In genomic region chr5:154193176-154193575, GRCh38 we compare ENCODE assay signal across 15 cellular contexts. TPM values are rescaled to one million over a fixed set of nuclear protein-coding genes. Genes with fewer than 3 reads are reported as not detected.
DNase-seq lines count a peak whose midpoint lies in the region; ATAC-seq and TF ChIP-seq lines count a peak whose summit lies in the region.
"Had no signal": no experiment of that assay in that cellular context is flagged by ENCODE, and none has a peak within 500 bp of the region (broad histone marks: within the 10 kb centered on the region; RNA-seq: fewer than 3 reads in every experiment).

No MANE protein-coding gene starts in this region.

- H3K27me3 ChIP-seq in rectal smooth muscle tissue (ENCODE audit: control insufficient read depth, insufficient read depth, low read length): no peaks in the 10 kb centered on the region

- no peak overlapping the region for H3K4me3 ChIP-seq in rectal smooth muscle tissue (ENCODE audit: low read length)
- H3K4me3 ChIP-seq: lung had no signal

- H3K9ac ChIP-seq in rectal smooth muscle tissue (ENCODE audit: low read length): no peak overlapping the region

- peaks cover 46% of the 10 kb centered on the region for H3K27me3 Mint-ChIP-seq in brain

- in situ Hi-C loops in G401 (cut with HindIII; ENCODE audit: low sequenced_read_pairs): no loop called here

- ATAC-seq in HG03139 (IDR thresholded peaks at IDR 0.05; ENCODE audit: unreplicated experiment): no peak
- no peak for ATAC-seq in stimulated activated effector memory CD8-positive, alpha-beta T cell treated with anti-CD3 and anti-CD28 coated beads, Interleukin-12 subunit alpha, Interleukin-12 subunit beta, amount 100 ng/mL, for 72 hours

- DNase-seq in G401 (ENCODE audit: low spot score) (peak; percentile 10), inferior parietal cortex (ENCODE audit: extremely low spot score) (peak; percentile 70), NAMALWA (ENCODE audit: low spot score) (no peak), foreskin melanocyte (no peak)
- no peak for DNase-seq in stimulated activated effector memory CD8-positive, alpha-beta T cell treated with anti-CD3 and anti-CD28 coated beads, Interleukin-12 subunit alpha, Interleukin-12 subunit beta, amount 100 ng/mL, for 72 hours (ENCODE audit: low spot score in 2 of 2)
- DNase-seq: activated CD4-positive, alpha-beta T cell treated with anti-CD3 and anti-CD28 coated beads, Interleukin-2, amount 50 U/mL, for 1 hour; GDM1; NCI-H1417 treated with DMSO at 0.1 percent for 48 hours; NCI-H748 treated with DMSO at 0.1 percent for 48 hours; T-helper 9 cell had no signal

- H3K4me3 Mint-ChIP-seq in brain: peak overlapping the region; percentile 37 to 97 (median 95)
- H3K4me3 Mint-ChIP-seq in stimulated activated effector memory CD8-positive, alpha-beta T cell treated with anti-CD3 and anti-CD28 coated beads, Interleukin-12 subunit alpha, Interleukin-12 subunit beta, amount 100 ng/mL, for 72 hours: no peak overlapping the region

- no peaks in the 10 kb centered on the region for H3K36me3 ChIP-seq in rectal smooth muscle tissue (ENCODE audit: control insufficient read depth, insufficient read depth, low read length)

- H3K4me1 ChIP-seq in rectal smooth muscle tissue (ENCODE audit: control insufficient read depth, insufficient read depth, low read length): peaks cover 20% of the 10 kb centered on the region

- H3K9me3 Mint-ChIP-seq in brain: no peaks in the 10 kb centered on the region
- no peaks in the 10 kb centered on the region for H3K9me3 Mint-ChIP-seq in stimulated activated effector memory CD8-positive, alpha-beta T cell treated with anti-CD3 and anti-CD28 coated beads, Interleukin-12 subunit alpha, Interleukin-12 subunit beta, amount 100 ng/mL, for 72 hours

- H3K27ac Mint-ChIP-seq in brain: peak overlapping the region in 4 of 5 experiments; percentile 11 to 97 (median 72)
- H3K27ac Mint-ChIP-seq in stimulated activated effector memory CD8-positive, alpha-beta T cell treated with anti-CD3 and anti-CD28 coated beads, Interleukin-12 subunit alpha, Interleukin-12 subunit beta, amount 100 ng/mL, for 72 hours: no peak overlapping the region

- peaks cover 4% of the 10 kb centered on the region for H3K36me3 Mint-ChIP-seq in brain
- H3K36me3 Mint-ChIP-seq in stimulated activated effector memory CD8-positive, alpha-beta T cell treated with anti-CD3 and anti-CD28 coated beads, Interleukin-12 subunit alpha, Interleukin-12 subunit beta, amount 100 ng/mL, for 72 hours: peaks cover 28% of the 10 kb centered on the region

- no peak for TF ChIP-seq CTCF in brain (conservative IDR thresholded peaks at IDR 0.05)

- H3K4me1 Mint-ChIP-seq in brain: peaks cover 71% of the 10 kb centered on the region
- H3K4me1 Mint-ChIP-seq in stimulated activated effector memory CD8-positive, alpha-beta T cell treated with anti-CD3 and anti-CD28 coated beads, Interleukin-12 subunit alpha, Interleukin-12 subunit beta, amount 100 ng/mL, for 72 hours: peaks cover 59% of the 10 kb centered on the region

- peak overlapping the region; percentile 17 for H3K27ac ChIP-seq in rectal smooth muscle tissue (ENCODE audit: low read depth, low read length)
- H3K27ac ChIP-seq: C4-2B had no signal

RNA-seq across cellular contexts. Expression of gene GALNT10, which starts 2.6 kb away (rescaled TPM):
- 47.8 and 61.1 TPM in 2 replicates for total RNA-seq in G401 (2014; rRNA removed; shearing (Covaris generic))
- 5.0 TPM for polyA plus RNA-seq in brain (ENCODE audit: insufficient read depth, low read depth, low replicate concordance)

Comparison
In these comparisons a context has a peak if more than half of its experiments do, and no peak if none do; other contexts are left out.
1. DNase-seq: peak in G401 (single experiment) and inferior parietal cortex (single experiment); none in NAMALWA (single experiment), stimulated activated effector memory CD8-positive, alpha-beta T cell treated with anti-CD3 and anti-CD28 coated beads, Interleukin-12 subunit alpha, Interleukin-12 subunit beta, amount 100 ng/mL, for 72 hours (0 of 2) and foreskin melanocyte (single experiment).